12 cellular contexts compared by ENCODE assay signal in the genomic region with DNA sequence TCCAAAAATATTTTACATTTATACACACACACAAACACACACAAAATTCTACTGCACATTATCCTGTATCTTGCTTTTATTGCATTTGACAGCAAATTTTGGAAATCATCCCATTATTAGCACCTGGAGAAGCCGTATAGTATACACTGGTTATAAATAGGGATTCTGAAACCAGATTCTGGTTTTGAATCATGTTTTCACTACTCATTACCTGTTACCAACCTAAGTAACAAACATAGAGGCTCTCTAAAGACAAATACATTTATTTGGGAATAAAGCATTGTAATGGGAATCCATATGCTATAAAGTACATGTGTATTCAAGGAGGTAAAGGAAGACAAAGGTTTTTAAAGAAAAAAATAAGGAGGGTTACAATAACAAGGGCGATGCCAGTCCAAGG.
"Had no signal": no experiment of that assay in that cellular context is flagged by ENCODE, and none has a peak within 500 bp of the region (broad histone marks: within the 10 kb centered on the region; RNA-seq: fewer than 3 reads in every experiment).

No MANE protein-coding gene starts in this region.

- H3K4me3 ChIP-seq: psoas muscle, upper lobe of left lung had no signal

- H3K27ac ChIP-seq: epithelial cell of prostate, psoas muscle, upper lobe of left lung had no signal

- H3K9me3 Mint-ChIP-seq: activated CD4-positive, alpha-beta memory T cell treated with anti-CD3 and anti-CD28 coated beads, Interleukin-2, amount 10 ng/mL, durations not matched to agents 7 days and 5 days; central memory CD8-positive, alpha-beta T cell; effector memory CD8-positive, alpha-beta T cell had no signal

- H3K36me3 Mint-ChIP-seq: naive B cell had no signal

- DNase-seq: activated CD4-positive, alpha-beta memory T cell treated with anti-CD3 and anti-CD28 coated beads, Interleukin-2, amount 10 ng/mL, durations not matched to agents 7 days and 5 days; activated CD4-positive, alpha-beta T cell treated with anti-CD3 and anti-CD28 coated beads for 1 hour; activated naive CD4-positive, alpha-beta T cell treated with anti-CD3 and anti-CD28 coated beads, Interleukin-2, amount 50 U/mL, for 16 hours; effector memory CD8-positive, alpha-beta T cell; midbrain; naive B cell; psoas muscle; stimulated activated CD4-positive, alpha-beta T cell treated with anti-CD3 and anti-CD28 coated beads, Interleukin-2, amount 100 ng/mL, for 48 hours; stimulated activated naive CD4-positive, alpha-beta T cell treated with Interleukin-2 at 50 U/mL for 16 hours; upper lobe of left lung had no signal

- H3K36me3 ChIP-seq: upper lobe of left lung had no signal

- H3K27me3 ChIP-seq: upper lobe of left lung had no signal

- H3K4me3 Mint-ChIP-seq: activated CD4-positive, alpha-beta memory T cell treated with anti-CD3 and anti-CD28 coated beads, Interleukin-2, amount 10 ng/mL, durations not matched to agents 7 days and 5 days; central memory CD8-positive, alpha-beta T cell; effector memory CD8-positive, alpha-beta T cell had no signal

- H3K27me3 Mint-ChIP-seq: activated CD4-positive, alpha-beta memory T cell treated with anti-CD3 and anti-CD28 coated beads, Interleukin-2, amount 10 ng/mL, durations not matched to agents 7 days and 5 days; central memory CD8-positive, alpha-beta T cell; effector memory CD8-positive, alpha-beta T cell had no signal

- H3K9me3 ChIP-seq: psoas muscle, upper lobe of left lung had no signal

- ATAC-seq: effector memory CD8-positive, alpha-beta T cell; psoas muscle had no signal

- H3K27ac Mint-ChIP-seq: activated CD4-positive, alpha-beta memory T cell treated with anti-CD3 and anti-CD28 coated beads, Interleukin-2, amount 10 ng/mL, durations not matched to agents 7 days and 5 days; effector memory CD8-positive, alpha-beta T cell; naive B cell had no signal

- H3K4me1 ChIP-seq: psoas muscle had no signal
